1 cellular context compared by ENCODE assay signal in the genomic region with DNA sequence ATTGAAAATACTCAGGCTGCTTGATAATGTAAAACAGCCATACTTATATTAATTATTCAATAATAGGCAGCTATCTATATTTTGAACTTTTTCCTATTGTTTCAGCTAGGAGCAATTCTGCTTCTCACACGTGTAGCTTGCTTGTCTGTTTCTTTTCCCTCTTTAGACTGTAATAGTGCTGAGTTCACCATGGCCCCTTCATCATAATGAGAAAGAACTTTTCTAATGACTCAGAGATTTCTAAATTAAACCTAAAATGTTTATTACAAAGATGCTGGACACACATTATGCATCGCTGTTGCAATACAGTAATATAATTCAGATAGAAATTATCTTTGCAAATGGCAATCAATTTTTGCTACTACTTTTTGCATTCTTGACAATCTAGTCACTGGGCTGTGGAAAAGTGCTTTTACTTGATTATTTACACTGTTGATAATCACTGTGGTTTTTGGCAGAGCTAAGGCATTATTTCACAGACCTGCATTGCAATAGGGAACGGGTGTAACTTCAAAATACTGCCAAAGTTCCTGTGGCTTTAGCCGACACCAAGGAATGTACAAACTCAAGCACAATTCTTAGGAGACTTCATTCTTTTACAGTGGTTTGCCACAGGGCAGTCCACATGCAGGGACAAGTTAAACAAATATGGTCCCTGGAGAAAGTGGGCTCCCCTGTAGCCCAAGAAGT.
TF ChIP-seq lines count a peak whose summit lies in the region.

No MANE protein-coding gene starts in this region.

TF ChIP-seq in SK-N-SH, 30 proteins besides CTCF, POLR2A, EP300 and RAD21 (continued from another document):
- TF ChIP-seq NRF1 (IDR thresholded peaks at IDR 0.05; ENCODE audit: low read depth, low read length) (no peak), TAF1 (IDR thresholded peaks at IDR 0.05; ENCODE audit: borderline replicate concordance, low read depth, low read length) (no peak), CHD2 (IDR thresholded peaks at IDR 0.05; ENCODE audit: low read length, partially characterized antibody) (no peak), YY1 (IDR thresholded peaks at IDR 0.05; ENCODE audit: low read depth) (peak; percentile 32; the same call in 1 of the 2 replicates), FOSL2 (IDR thresholded peaks at IDR 0.05; ENCODE audit: borderline replicate concordance, low read depth) (peak; percentile 80)
- TF ChIP-seq, protein P1, sequence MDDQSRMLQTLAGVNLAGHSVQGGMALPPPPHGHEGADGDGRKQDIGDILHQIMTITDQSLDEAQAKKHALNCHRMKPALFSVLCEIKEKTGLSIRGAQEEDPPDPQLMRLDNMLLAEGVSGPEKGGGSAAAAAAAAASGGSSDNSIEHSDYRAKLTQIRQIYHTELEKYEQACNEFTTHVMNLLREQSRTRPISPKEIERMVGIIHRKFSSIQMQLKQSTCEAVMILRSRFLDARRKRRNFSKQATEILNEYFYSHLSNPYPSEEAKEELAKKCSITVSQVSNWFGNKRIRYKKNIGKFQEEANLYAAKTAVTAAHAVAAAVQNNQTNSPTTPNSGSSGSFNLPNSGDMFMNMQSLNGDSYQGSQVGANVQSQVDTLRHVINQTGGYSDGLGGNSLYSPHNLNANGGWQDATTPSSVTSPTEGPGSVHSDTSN (IDR thresholded peaks at IDR 0.05) = peak; percentile 91
